Comparison of ENCODE assay signal across 1 cellular context in the genomic region with DNA sequence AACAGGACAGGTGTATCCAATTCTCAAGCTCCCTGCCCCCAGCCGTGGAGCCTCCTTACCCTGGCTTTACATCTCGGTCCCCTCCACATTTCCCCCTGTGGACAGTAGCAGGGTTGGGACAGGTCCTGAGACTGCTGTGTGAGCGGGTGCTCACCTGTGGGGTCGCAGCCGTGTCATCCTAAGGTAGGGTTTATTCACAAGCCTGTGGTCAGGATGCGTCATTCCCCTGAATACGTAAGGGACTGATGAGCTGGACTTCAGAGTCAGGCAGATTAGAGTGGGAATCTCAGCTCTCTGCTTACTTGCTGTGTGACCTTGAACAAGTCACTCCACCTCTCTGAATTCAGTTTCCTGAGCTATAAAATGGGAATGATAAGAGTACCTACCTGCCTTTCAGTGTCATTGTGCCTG.
TF ChIP-seq lines count a peak whose summit lies in the region.

No MANE protein-coding gene starts in this region.

TF ChIP-seq in K562, 482 proteins besides CTCF, POLR2A, EP300 and RAD21:
- TF ChIP-seq KDM1A (IDR thresholded peaks at IDR 0.05): peak in 1 of 2 experiments; percentile 28; a peak in 1 of 4 replicates
- TF ChIP-seq PHF20 (IDR thresholded peaks at IDR 0.05; ENCODE audit: partially characterized antibody): no peak
- peak; percentile 77 for TF ChIP-seq CHD4 (IDR thresholded peaks at IDR 0.05; ENCODE audit: insufficient read depth, insufficient replicate concordance, low read depth, low read length, poor library complexity, severe bottlenecking)
- peak; percentile 79 for TF ChIP-seq BCOR (IDR thresholded peaks at IDR 0.05)
- TF ChIP-seq ZFP36 (IDR thresholded peaks at IDR 0.05; ENCODE audit: low read depth, low read length, partially characterized antibody): peak; percentile 75
- TF ChIP-seq RBM25 (IDR thresholded peaks at IDR 0.05; ENCODE audit: low read depth, low read length, severe bottlenecking): peak; percentile 86
